Comparison of ENCODE assay signal across 20 cellular contexts in the genomic region with DNA sequence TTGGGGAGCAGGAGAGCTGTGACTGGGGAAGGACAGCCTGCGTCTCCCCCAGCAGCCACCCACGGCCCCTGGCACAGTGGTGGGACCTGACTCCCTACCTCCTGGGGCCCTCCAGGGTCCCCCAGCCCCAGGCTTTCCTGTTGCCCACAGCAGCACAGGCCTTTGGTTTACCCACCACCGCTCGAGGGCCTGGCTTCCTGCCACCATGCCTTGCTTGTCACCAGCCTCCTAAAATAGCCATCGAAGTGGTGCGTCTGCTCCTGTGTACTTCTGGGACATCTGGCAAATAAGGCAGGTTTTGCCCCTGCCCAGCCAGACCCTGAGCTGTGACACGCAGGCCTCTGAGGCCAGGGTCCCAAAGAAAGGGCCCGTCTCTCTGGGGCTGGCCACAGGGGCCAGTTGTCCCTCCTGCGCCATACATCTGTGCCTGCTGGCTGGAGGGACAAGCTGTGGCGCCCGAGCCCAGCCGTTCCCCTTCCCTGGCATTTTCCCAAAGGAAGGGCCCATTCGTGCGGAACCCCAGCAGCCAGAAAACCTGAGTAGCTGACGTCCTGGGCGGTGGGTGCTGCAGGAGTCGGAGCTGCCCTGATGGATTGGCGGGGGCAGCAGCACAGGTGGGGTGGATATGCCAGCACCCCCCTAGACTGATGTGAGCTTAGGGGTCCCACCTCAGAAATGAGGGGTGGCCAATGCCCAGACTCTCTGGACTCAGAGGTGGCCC. TPM values are rescaled to one million over a fixed set of nuclear protein-coding genes. Genes with fewer than 3 reads are reported as not detected.
DNase-seq lines count a peak whose midpoint lies in the region; ATAC-seq and TF ChIP-seq lines count a peak whose summit lies in the region.
"Had no signal": no experiment of that assay in that cellular context is flagged by ENCODE, and none has a peak within 500 bp of the region (broad histone marks: within the 10 kb centered on the region; RNA-seq: fewer than 3 reads in every experiment).

No MANE protein-coding gene starts in this region.

- intact Hi-C loops in lower lobe of right lung (cut with DNase I) = no loop called here

- TF ChIP-seq CTCF in lower lobe of right lung (IDR thresholded peaks at IDR 0.05) = no peak

- peak; percentile 36 for DNase-seq in DMS153 treated with DMSO at 0.1 percent for 48 hours (lab: John Stamatoyannopoulos, UW; ENCODE audit: unreplicated experiment)
- peak; percentile 14 for DNase-seq in MV-4-11 (lab: John Stamatoyannopoulos, UW)
- peak; percentile 79 for DNase-seq in lower lobe of right lung
- no peak for DNase-seq in NCI-H1436 treated with DMSO at 0.1 percent for 48 hours (lab: John Stamatoyannopoulos, UW)
- DNase-seq: aorta; C1 segment of cervical spinal cord; head of caudate nucleus; kidney glomerular epithelial cell; NCI-H2107; ovary; stimulated activated naive CD4-positive, alpha-beta T cell; WERI-Rb-1 had no signal

- no peaks in the 10 kb centered on the region for H3K36me3 ChIP-seq in lower lobe of right lung
- H3K36me3 ChIP-seq: ovary, vagina, WERI-Rb-1 had no signal

- H3K4me3 ChIP-seq in lower lobe of right lung = no peak overlapping the region
- H3K4me3 ChIP-seq: ovary, smooth muscle cell, vagina had no signal

- H3K27ac ChIP-seq in angular gyrus (ENCODE audit: low read depth, low read length) (peak overlapping the region; percentile 5), lower lobe of right lung (no peak overlapping the region)
- H3K27ac ChIP-seq: HL-60, KMS-11, ovary, vagina, WERI-Rb-1 had no signal

- ATAC-seq in lower lobe of right lung (no peak), esophagus mucosa (no peak), HG03108 (IDR thresholded peaks at IDR 0.05; ENCODE audit: unreplicated experiment) (no peak), HG02852 (IDR thresholded peaks at IDR 0.05; ENCODE audit: unreplicated experiment) (no peak)

- no peaks in the 10 kb centered on the region for H3K9me3 ChIP-seq in lower lobe of right lung
- H3K9me3 ChIP-seq: ovary, vagina had no signal

- peaks cover 21% of the 10 kb centered on the region for H3K4me1 ChIP-seq in lower lobe of right lung

- H3K27me3 ChIP-seq in lower lobe of right lung (ENCODE audit: low read depth) = peaks cover under 1% of the 10 kb centered on the region
- H3K27me3 ChIP-seq: ovary, vagina had no signal

RNA-seq across cellular contexts. Expression of gene PHLDA2, which starts 14.6 kb away (rescaled TPM):
- 7.2 TPM for total RNA-seq in lower lobe of right lung
- 45.0 TPM for total RNA-seq in esophagus mucosa

RNA-seq across cellular contexts. Expression of gene CDKN1C, which starts 29.1 kb away (rescaled TPM):
- total RNA-seq in lower lobe of right lung (39.5 TPM), esophagus mucosa (3.5 TPM)
